ENCODE assay signal across 17 cellular contexts in genomic region chr1:233140974-233141373, GRCh38.
"Had no signal": no experiment of that assay in that cellular context is flagged by ENCODE, and none has a peak within 500 bp of the region (broad histone marks: within the 10 kb centered on the region; RNA-seq: fewer than 3 reads in every experiment).

No MANE protein-coding gene starts in this region.

- DNase-seq: activated CD4-positive, alpha-beta T cell treated with anti-CD3 and anti-CD28 coated beads, Interleukin-2, amount 50 U/mL, for 48 hours; activated naive CD4-positive, alpha-beta T cell treated with anti-CD3 and anti-CD28 coated beads for 36 hours; activated naive CD8-positive, alpha-beta T cell treated with anti-CD3 and anti-CD28 coated beads, Interleukin-2, amount 50 U/mL, for 24 hours; heart right ventricle; islet precursor cell; naive thymus-derived CD8-positive, alpha-beta T cell; nucleus accumbens; posterior cingulate gyrus; stimulated activated CD4-positive, alpha-beta T cell treated with anti-CD3 and anti-CD28 coated beads, Interleukin-15, amount 100 ng/mL, for 24 hours; stimulated activated CD4-positive, alpha-beta T cell treated with anti-CD3 and anti-CD28 coated beads, Interleukin-4, amount 100 ng/mL, for 24 hours; stimulated activated naive CD4-positive, alpha-beta T cell; tibial artery; WERI-Rb-1 had no signal

- H3K4me3 ChIP-seq: gastroesophageal sphincter, heart right ventricle, skin epidermis, tibial artery had no signal

- H3K4me1 ChIP-seq: tibial artery had no signal

- ATAC-seq: activated naive CD8-positive, alpha-beta T cell treated with anti-CD3 and anti-CD28 coated beads, Interleukin-2, amount 50 U/mL, for 24 hours; esophagus mucosa; left lobe of liver; naive thymus-derived CD8-positive, alpha-beta T cell had no signal

- H3K36me3 ChIP-seq: heart right ventricle, WERI-Rb-1 had no signal

- H3K9me3 ChIP-seq: gastroesophageal sphincter, heart right ventricle, tibial artery had no signal

- H3K27ac ChIP-seq: heart right ventricle, tibial artery, WERI-Rb-1 had no signal

- H3K27me3 ChIP-seq: gastroesophageal sphincter, heart right ventricle, tibial artery had no signal
